1 cellular context compared by ENCODE assay signal in the genomic region with DNA sequence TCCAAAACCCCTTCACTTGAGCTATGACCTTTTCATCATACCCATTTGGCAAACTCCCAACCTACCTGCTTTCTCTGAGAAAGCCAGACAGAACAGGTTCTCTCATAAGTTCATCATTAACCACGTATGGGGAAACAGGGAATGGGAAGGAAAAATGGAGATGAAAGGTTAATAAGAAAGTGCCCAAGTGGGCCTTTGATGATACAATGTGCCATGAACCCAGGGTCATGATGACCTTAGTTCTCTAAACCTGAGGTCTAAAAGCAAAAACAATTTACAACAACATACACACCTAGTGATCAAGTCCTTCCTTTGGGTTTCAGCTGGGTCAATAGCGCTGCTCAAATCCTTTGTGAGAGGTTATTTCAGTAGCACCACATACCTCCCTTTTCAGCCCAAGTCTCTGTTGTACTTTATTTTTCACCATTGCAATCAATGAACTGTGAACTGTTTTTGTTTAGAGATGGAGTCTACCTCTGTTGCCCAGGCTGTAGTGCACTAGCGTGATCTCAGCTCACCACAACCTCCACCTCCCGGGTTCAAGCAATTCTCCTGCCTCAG.
TF ChIP-seq lines count a peak whose summit lies in the region.

No MANE protein-coding gene starts in this region.

TF ChIP-seq in HepG2, 621 proteins besides CTCF, POLR2A, EP300 and RAD21 (continued from another document and continues in another):
- TF ChIP-seq, protein P1, sequence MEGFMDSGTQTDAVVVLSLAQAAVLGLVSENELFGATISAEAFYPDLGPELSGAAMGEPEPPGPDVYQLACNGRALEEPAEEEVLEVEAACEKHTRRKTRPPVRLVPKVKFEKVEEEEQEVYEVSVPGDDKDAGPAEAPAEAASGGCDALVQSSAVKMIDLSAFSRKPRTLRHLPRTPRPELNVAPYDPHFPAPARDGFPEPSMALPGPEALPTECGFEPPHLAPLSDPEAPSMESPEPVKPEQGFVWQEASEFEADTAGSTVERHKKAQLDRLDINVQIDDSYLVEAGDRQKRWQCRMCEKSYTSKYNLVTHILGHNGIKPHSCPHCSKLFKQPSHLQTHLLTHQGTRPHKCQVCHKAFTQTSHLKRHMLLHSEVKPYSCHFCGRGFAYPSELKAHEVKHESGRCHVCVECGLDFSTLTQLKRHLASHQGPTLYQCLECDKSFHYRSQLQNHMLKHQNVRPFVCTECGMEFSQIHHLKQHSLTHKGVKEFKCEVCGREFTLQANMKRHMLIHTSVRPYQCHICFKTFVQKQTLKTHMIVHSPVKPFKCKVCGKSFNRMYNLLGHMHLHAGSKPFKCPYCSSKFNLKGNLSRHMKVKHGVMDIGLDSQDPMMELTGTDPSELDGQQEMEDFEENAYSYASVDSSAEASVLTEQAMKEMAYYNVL (CRISPR knock-in tag; IDR thresholded peaks at IDR 0.05; ENCODE audit: borderline replicate concordance) = peak; percentile 93
- TF ChIP-seq ZNF850 (CRISPR knock-in tag; conservative IDR thresholded peaks at IDR 0.05) = 0 out of 2 replicates have a peak, but pooled peaks have one; percentile 43
- TF ChIP-seq ZNF354B (CRISPR knock-in tag; IDR thresholded peaks at IDR 0.05) = no peak
- TF ChIP-seq PLRG1 (conservative IDR thresholded peaks at IDR 0.05) = no peak
- peak; percentile 8; the same call in 1 of the 2 replicates for TF ChIP-seq GABPB1 (CRISPR knock-in tag; IDR thresholded peaks at IDR 0.05)
- TF ChIP-seq FOXK2 (IDR thresholded peaks at IDR 0.05) = peak; percentile 46; the same call in 1 of the 2 replicates
- TF ChIP-seq, protein P2, sequence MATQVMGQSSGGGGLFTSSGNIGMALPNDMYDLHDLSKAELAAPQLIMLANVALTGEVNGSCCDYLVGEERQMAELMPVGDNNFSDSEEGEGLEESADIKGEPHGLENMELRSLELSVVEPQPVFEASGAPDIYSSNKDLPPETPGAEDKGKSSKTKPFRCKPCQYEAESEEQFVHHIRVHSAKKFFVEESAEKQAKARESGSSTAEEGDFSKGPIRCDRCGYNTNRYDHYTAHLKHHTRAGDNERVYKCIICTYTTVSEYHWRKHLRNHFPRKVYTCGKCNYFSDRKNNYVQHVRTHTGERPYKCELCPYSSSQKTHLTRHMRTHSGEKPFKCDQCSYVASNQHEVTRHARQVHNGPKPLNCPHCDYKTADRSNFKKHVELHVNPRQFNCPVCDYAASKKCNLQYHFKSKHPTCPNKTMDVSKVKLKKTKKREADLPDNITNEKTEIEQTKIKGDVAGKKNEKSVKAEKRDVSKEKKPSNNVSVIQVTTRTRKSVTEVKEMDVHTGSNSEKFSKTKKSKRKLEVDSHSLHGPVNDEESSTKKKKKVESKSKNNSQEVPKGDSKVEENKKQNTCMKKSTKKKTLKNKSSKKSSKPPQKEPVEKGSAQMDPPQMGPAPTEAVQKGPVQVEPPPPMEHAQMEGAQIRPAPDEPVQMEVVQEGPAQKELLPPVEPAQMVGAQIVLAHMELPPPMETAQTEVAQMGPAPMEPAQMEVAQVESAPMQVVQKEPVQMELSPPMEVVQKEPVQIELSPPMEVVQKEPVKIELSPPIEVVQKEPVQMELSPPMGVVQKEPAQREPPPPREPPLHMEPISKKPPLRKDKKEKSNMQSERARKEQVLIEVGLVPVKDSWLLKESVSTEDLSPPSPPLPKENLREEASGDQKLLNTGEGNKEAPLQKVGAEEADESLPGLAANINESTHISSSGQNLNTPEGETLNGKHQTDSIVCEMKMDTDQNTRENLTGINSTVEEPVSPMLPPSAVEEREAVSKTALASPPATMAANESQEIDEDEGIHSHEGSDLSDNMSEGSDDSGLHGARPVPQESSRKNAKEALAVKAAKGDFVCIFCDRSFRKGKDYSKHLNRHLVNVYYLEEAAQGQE (IDR thresholded peaks at IDR 0.05; ENCODE audit: borderline replicate concordance in 1 of 2, low read depth in 1 of 2, low read length in 2 of 2) = 0 out of 4 replicates have a peak, but pooled peaks of 1 of the 2 experiments have one; percentile 36
- TF ChIP-seq ZNF124 (CRISPR knock-in tag; IDR thresholded peaks at IDR 0.05) = peak; percentile 28; the same call in 1 of the 2 replicates
- TF ChIP-seq IRF2 (CRISPR knock-in tag; IDR thresholded peaks at IDR 0.05) = peak; percentile 61; the same call in 1 of the 2 replicates
- TF ChIP-seq ZNF816 (CRISPR knock-in tag; IDR thresholded peaks at IDR 0.05; ENCODE audit: borderline replicate concordance) = peak; percentile 74; the same call in 1 of the 2 replicates
- TF ChIP-seq KLF16 (CRISPR knock-in tag; IDR thresholded peaks at IDR 0.05) = peak in 1 of 2 experiments; percentile 82; a peak in 2 of 4 replicates
- no peak for TF ChIP-seq CHD2 (IDR thresholded peaks at IDR 0.05; ENCODE audit: low read depth, low read length)
- TF ChIP-seq ZNF781 (CRISPR knock-in tag; IDR thresholded peaks at IDR 0.05; ENCODE audit: borderline replicate concordance, not compliant biosample characterization) = no peak
- TF ChIP-seq ZNF484 (CRISPR knock-in tag; IDR thresholded peaks at IDR 0.05; ENCODE audit: borderline replicate concordance, low read depth) = no peak
- TF ChIP-seq CENPT (CRISPR knock-in tag; IDR thresholded peaks at IDR 0.05; ENCODE audit: low read depth) = no peak
- TF ChIP-seq ZNF30 (CRISPR knock-in tag; IDR thresholded peaks at IDR 0.05) = no peak
- TF ChIP-seq ZNF713 (CRISPR knock-in tag; IDR thresholded peaks at IDR 0.05) = no peak
- no peak for TF ChIP-seq YY1 (IDR thresholded peaks at IDR 0.05; ENCODE audit: insufficient read depth, insufficient replicate concordance, low read depth, low read length)
- TF ChIP-seq, protein P3, sequence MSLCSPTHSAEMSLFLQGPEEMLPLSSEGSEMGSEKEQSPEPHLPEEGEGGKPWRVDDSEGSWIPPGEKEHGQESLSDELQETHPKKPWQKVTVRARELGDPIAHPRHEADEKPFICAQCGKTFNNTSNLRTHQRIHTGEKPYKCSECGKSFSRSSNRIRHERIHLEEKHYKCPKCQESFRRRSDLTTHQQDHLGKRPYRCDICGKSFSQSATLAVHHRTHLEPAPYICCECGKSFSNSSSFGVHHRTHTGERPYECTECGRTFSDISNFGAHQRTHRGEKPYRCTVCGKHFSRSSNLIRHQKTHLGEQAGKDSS (CRISPR knock-in tag; IDR thresholded peaks at IDR 0.05; ENCODE audit: borderline replicate concordance, low read depth) = no peak
- TF ChIP-seq KLF11 (CRISPR knock-in tag; IDR thresholded peaks at IDR 0.05) = no peak
- TF ChIP-seq, protein P4, sequence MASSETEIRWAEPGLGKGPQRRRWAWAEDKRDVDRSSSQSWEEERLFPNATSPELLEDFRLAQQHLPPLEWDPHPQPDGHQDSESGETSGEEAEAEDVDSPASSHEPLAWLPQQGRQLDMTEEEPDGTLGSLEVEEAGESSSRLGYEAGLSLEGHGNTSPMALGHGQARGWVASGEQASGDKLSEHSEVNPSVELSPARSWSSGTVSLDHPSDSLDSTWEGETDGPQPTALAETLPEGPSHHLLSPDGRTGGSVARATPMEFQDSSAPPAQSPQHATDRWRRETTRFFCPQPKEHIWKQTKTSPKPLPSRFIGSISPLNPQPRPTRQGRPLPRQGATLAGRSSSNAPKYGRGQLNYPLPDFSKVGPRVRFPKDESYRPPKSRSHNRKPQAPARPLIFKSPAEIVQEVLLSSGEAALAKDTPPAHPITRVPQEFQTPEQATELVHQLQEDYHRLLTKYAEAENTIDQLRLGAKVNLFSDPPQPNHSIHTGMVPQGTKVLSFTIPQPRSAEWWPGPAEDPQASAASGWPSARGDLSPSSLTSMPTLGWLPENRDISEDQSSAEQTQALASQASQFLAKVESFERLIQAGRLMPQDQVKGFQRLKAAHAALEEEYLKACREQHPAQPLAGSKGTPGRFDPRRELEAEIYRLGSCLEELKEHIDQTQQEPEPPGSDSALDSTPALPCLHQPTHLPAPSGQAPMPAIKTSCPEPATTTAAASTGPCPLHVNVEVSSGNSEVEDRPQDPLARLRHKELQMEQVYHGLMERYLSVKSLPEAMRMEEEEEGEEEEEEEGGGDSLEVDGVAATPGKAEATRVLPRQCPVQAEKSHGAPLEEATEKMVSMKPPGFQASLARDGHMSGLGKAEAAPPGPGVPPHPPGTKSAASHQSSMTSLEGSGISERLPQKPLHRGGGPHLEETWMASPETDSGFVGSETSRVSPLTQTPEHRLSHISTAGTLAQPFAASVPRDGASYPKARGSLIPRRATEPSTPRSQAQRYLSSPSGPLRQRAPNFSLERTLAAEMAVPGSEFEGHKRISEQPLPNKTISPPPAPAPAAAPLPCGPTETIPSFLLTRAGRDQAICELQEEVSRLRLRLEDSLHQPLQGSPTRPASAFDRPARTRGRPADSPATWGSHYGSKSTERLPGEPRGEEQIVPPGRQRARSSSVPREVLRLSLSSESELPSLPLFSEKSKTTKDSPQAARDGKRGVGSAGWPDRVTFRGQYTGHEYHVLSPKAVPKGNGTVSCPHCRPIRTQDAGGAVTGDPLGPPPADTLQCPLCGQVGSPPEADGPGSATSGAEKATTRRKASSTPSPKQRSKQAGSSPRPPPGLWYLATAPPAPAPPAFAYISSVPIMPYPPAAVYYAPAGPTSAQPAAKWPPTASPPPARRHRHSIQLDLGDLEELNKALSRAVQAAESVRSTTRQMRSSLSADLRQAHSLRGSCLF (CRISPR knock-in tag; IDR thresholded peaks at IDR 0.05; ENCODE audit: borderline replicate concordance) = no peak
- TF ChIP-seq POLR2AphosphoS5 (IDR thresholded peaks at IDR 0.05; ENCODE audit: low read depth, low read length) = peak; percentile 50
- TF ChIP-seq, protein P5, sequence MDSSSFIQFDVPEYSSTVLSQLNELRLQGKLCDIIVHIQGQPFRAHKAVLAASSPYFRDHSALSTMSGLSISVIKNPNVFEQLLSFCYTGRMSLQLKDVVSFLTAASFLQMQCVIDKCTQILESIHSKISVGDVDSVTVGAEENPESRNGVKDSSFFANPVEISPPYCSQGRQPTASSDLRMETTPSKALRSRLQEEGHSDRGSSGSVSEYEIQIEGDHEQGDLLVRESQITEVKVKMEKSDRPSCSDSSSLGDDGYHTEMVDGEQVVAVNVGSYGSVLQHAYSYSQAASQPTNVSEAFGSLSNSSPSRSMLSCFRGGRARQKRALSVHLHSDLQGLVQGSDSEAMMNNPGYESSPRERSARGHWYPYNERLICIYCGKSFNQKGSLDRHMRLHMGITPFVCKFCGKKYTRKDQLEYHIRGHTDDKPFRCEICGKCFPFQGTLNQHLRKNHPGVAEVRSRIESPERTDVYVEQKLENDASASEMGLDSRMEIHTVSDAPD (CRISPR knock-in tag; IDR thresholded peaks at IDR 0.05) = peak; percentile 56; the same call in 1 of the 2 replicates
- TF ChIP-seq, protein P6, sequence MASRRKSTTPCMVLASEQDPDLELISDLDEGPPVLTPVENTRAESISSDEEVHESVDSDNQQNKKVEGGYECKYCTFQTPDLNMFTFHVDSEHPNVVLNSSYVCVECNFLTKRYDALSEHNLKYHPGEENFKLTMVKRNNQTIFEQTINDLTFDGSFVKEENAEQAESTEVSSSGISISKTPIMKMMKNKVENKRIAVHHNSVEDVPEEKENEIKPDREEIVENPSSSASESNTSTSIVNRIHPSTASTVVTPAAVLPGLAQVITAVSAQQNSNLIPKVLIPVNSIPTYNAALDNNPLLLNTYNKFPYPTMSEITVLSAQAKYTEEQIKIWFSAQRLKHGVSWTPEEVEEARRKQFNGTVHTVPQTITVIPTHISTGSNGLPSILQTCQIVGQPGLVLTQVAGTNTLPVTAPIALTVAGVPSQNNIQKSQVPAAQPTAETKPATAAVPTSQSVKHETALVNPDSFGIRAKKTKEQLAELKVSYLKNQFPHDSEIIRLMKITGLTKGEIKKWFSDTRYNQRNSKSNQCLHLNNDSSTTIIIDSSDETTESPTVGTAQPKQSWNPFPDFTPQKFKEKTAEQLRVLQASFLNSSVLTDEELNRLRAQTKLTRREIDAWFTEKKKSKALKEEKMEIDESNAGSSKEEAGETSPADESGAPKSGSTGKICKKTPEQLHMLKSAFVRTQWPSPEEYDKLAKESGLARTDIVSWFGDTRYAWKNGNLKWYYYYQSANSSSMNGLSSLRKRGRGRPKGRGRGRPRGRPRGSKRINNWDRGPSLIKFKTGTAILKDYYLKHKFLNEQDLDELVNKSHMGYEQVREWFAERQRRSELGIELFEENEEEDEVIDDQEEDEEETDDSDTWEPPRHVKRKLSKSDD (CRISPR knock-in tag; IDR thresholded peaks at IDR 0.05; ENCODE audit: low read depth) = no peak
- no peak for TF ChIP-seq SP1 (IDR thresholded peaks at IDR 0.05)
- no peak; the same call in 1 of the 2 replicates for TF ChIP-seq SP1 (CRISPR knock-in tag; IDR thresholded peaks at IDR 0.05)
- no peak for TF ChIP-seq TRIM24 (CRISPR knock-in tag; IDR thresholded peaks at IDR 0.05)
- TF ChIP-seq, protein P7, sequence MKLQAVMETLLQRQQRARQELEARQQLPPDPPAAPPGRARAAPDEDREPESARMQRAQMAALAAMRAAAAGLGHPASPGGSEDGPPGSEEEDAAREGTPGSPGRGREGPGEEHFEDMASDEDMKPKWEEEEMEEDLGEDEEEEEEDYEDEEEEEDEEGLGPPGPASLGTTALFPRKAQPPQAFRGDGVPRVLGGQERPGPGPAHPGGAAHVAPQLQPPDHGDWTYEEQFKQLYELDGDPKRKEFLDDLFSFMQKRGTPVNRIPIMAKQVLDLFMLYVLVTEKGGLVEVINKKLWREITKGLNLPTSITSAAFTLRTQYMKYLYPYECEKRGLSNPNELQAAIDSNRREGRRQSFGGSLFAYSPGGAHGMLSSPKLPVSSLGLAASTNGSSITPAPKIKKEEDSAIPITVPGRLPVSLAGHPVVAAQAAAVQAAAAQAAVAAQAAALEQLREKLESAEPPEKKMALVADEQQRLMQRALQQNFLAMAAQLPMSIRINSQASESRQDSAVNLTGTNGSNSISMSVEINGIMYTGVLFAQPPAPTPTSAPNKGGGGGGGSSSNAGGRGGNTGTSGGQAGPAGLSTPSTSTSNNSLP (IDR thresholded peaks at IDR 0.05; ENCODE audit: low read depth, low read length) = peak; percentile 93
- TF ChIP-seq, protein P8, sequence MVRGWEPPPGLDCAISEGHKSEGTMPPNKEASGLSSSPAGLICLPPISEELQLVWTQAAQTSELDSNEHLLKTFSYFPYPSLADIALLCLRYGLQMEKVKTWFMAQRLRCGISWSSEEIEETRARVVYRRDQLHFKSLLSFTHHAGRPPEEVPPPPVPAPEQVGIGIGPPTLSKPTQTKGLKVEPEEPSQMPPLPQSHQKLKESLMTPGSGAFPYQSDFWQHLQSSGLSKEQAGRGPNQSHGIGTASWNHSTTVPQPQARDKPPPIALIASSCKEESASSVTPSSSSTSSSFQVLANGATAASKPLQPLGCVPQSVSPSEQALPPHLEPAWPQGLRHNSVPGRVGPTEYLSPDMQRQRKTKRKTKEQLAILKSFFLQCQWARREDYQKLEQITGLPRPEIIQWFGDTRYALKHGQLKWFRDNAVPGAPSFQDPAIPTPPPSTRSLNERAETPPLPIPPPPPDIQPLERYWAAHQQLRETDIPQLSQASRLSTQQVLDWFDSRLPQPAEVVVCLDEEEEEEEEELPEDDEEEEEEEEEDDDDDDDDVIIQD (CRISPR knock-in tag; IDR thresholded peaks at IDR 0.05; ENCODE audit: low read depth) = peak; percentile 84
- TF ChIP-seq KDM6A (CRISPR knock-in tag; IDR thresholded peaks at IDR 0.05; ENCODE audit: low read depth) = peak; percentile 95
- peak; percentile 74 for TF ChIP-seq HNF4G (IDR thresholded peaks at IDR 0.05; ENCODE audit: borderline replicate concordance, low read depth, low read length)
- TF ChIP-seq HNF4G (CRISPR knock-in tag; IDR thresholded peaks at IDR 0.05; ENCODE audit: borderline replicate concordance, low read depth) = peak; percentile 73; the same call in 1 of the 2 replicates
- TF ChIP-seq SMAD3 (CRISPR knock-in tag; IDR thresholded peaks at IDR 0.05) = peak; percentile 88
